1 cellular context compared by ENCODE assay signal in genomic region chr15:44662478-44663409, GRCh38.
TF ChIP-seq lines count a peak whose summit lies in the region.

No MANE protein-coding gene starts in this region.

TF ChIP-seq in K562, 482 proteins besides CTCF, POLR2A, EP300 and RAD21 (continued from another document and continues in another):
- peak; percentile 40; the same call in 1 of the 2 replicates for TF ChIP-seq POLR2AphosphoS5 (IDR thresholded peaks at IDR 0.05; ENCODE audit: control insufficient read depth, insufficient read depth, low read depth, low read length)
- TF ChIP-seq PKNOX1 (IDR thresholded peaks at IDR 0.05), result no peak
- no peak for TF ChIP-seq E2F4 (CRISPR knock-in tag; IDR thresholded peaks at IDR 0.05; ENCODE audit: low read depth)
- no peak for TF ChIP-seq CEBPG (CRISPR knock-in tag; IDR thresholded peaks at IDR 0.05)
- TF ChIP-seq CEBPG (tag; conservative IDR thresholded peaks at IDR 0.05 in 1 of 2, IDR thresholded peaks at IDR 0.05 in 1 of 2), result peak; percentile 18 to 53; a peak in 3 of 4 replicates
- TF ChIP-seq ZHX1 (conservative IDR thresholded peaks at IDR 0.05; ENCODE audit: low read length), result no peak
- TF ChIP-seq BHLHE40 (IDR thresholded peaks at IDR 0.05; ENCODE audit: low read length), result peak; percentile 51
- TF ChIP-seq E2F3 (CRISPR knock-in tag; IDR thresholded peaks at IDR 0.05), result peak; percentile 63; the same call in 1 of the 2 replicates
- peak; percentile 83; the same call in 1 of the 2 replicates for TF ChIP-seq TFAP4 (CRISPR knock-in tag; IDR thresholded peaks at IDR 0.05; ENCODE audit: borderline replicate concordance)
- no peak; the same call in 1 of the 2 replicates for TF ChIP-seq NFRKB (IDR thresholded peaks at IDR 0.05; ENCODE audit: low read depth)
- TF ChIP-seq EGR1 (conservative IDR thresholded peaks at IDR 0.05), result peak; percentile 65
- no peak for TF ChIP-seq ZMIZ1 (IDR thresholded peaks at IDR 0.05; ENCODE audit: low read depth in 2 of 2, low read length in 2 of 2)
- peak; percentile 65 for TF ChIP-seq ETS1 (conservative IDR thresholded peaks at IDR 0.05; ENCODE audit: control insufficient read depth, low read depth, low read length)
- TF ChIP-seq MCM7 (IDR thresholded peaks at IDR 0.05), result no peak
- 0 out of 2 replicates have a peak, but pooled peaks have one; percentile 58 for TF ChIP-seq ZNF644 (tag; IDR thresholded peaks at IDR 0.05; ENCODE audit: low read depth)
- no peak for TF ChIP-seq GTF2B (IDR thresholded peaks at IDR 0.05; ENCODE audit: extremely low read depth, insufficient read length)
- TF ChIP-seq DNMT1 (IDR thresholded peaks at IDR 0.05), result no peak
- no peak for TF ChIP-seq ZNF140 (CRISPR knock-in tag; IDR thresholded peaks at IDR 0.05)
- no peak for TF ChIP-seq SMAD4 (CRISPR knock-in tag; conservative IDR thresholded peaks at IDR 0.05)
- peak in 1 of 2 experiments; percentile 35; a peak in 2 of 4 replicates for TF ChIP-seq TRIM24 (IDR thresholded peaks at IDR 0.05)
- peak; percentile 42; the same call in 1 of the 2 replicates for TF ChIP-seq ELF1 (tag; IDR thresholded peaks at IDR 0.05)
- peak; percentile 63 for TF ChIP-seq ETS2 (tag; IDR thresholded peaks at IDR 0.05; ENCODE audit: borderline replicate concordance, poor library complexity, severe bottlenecking)
- TF ChIP-seq POLR2B (IDR thresholded peaks at IDR 0.05; ENCODE audit: low read depth, partially characterized antibody), result peak; percentile 19
- peak; percentile 56 for TF ChIP-seq SMARCA4 (IDR thresholded peaks at IDR 0.05)
- no peak for TF ChIP-seq NELFE (IDR thresholded peaks at IDR 0.05; ENCODE audit: insufficient read depth, insufficient read length)
- peak; percentile 62; the same call in 1 of the 2 replicates for TF ChIP-seq ZNF589 (CRISPR knock-in tag; IDR thresholded peaks at IDR 0.05; ENCODE audit: low read depth)
- TF ChIP-seq ZBTB17 (CRISPR knock-in tag; IDR thresholded peaks at IDR 0.05), result peak; percentile 10; the same call in 1 of the 2 replicates
- 0 out of 2 replicates have a peak, but pooled peaks have one; percentile 9 for TF ChIP-seq NFIC (IDR thresholded peaks at IDR 0.05)
- TF ChIP-seq ZNF57 (CRISPR knock-in tag; IDR thresholded peaks at IDR 0.05), result no peak
- TF ChIP-seq CUX1 (CRISPR knock-in tag; IDR thresholded peaks at IDR 0.05), result no peak
- peak in 1 of 2 experiments; percentile 22; a peak in 1 of 4 replicates for TF ChIP-seq FOXK2 (conservative IDR thresholded peaks at IDR 0.05 in 1 of 2, IDR thresholded peaks at IDR 0.05 in 1 of 2; ENCODE audit: low read depth in 2 of 2)
- TF ChIP-seq NFE2 (IDR thresholded peaks at IDR 0.05; ENCODE audit: low read depth), result no peak
- no peak for TF ChIP-seq THAP7 (CRISPR knock-in tag; IDR thresholded peaks at IDR 0.05)
- no peak for TF ChIP-seq PHF20 (IDR thresholded peaks at IDR 0.05; ENCODE audit: partially characterized antibody)
- peak; percentile 52; the same call in 1 of the 2 replicates for TF ChIP-seq FOXJ2 (tag; IDR thresholded peaks at IDR 0.05)
- 0 out of 2 replicates have a peak, but pooled peaks have one; percentile 43 for TF ChIP-seq ZSCAN29 (IDR thresholded peaks at IDR 0.05)
- TF ChIP-seq BRD4 (IDR thresholded peaks at IDR 0.05), result no peak
- 0 out of 2 replicates have a peak, but pooled peaks have one; percentile 25 for TF ChIP-seq THRAP3 (IDR thresholded peaks at IDR 0.05; ENCODE audit: borderline replicate concordance)
- 0 out of 2 replicates have a peak, but pooled peaks have one; percentile 20 for TF ChIP-seq ETV1 (tag; conservative IDR thresholded peaks at IDR 0.05; ENCODE audit: low read depth)
- no peak for TF ChIP-seq PBX2 (CRISPR knock-in tag; IDR thresholded peaks at IDR 0.05; ENCODE audit: low read depth)
- no peak; the same call in 1 of the 2 replicates for TF ChIP-seq PBX2 (tag; conservative IDR thresholded peaks at IDR 0.05; ENCODE audit: low read depth)
